ENCODE assay signal across 16 cellular contexts in genomic region chr3:52433328-52434060, GRCh38. TPM values are rescaled to one million over a fixed set of nuclear protein-coding genes. Genes with fewer than 3 reads are reported as not detected.
A peak's percentile ranks its signal among the peaks of the same experiment; 100 is the strongest.
DNase-seq lines count a peak whose midpoint lies in the region; ATAC-seq and TF ChIP-seq lines count a peak whose summit lies in the region.
"Had no signal": no experiment of that assay in that cellular context is flagged by ENCODE, and none has a peak within 500 bp of the region (broad histone marks: within the 10 kb centered on the region; RNA-seq: fewer than 3 reads in every experiment).

No MANE protein-coding gene starts in this region.

- peak overlapping the region; percentile 5 for H3K27ac Mint-ChIP-seq in activated CD4-positive, alpha-beta T cell treated with anti-CD3 and anti-CD28 coated beads for 36 hours
- no peak overlapping the region for H3K27ac Mint-ChIP-seq in activated naive CD8-positive, alpha-beta T cell treated with anti-CD3 and anti-CD28 coated beads for 36 hours
- H3K27ac Mint-ChIP-seq: activated B cell treated with CpG ODN at 0.5 μM for 24 hours had no signal

- no peak overlapping the region for H3K4me3 Mint-ChIP-seq in activated CD4-positive, alpha-beta T cell treated with anti-CD3 and anti-CD28 coated beads for 36 hours
- no peak overlapping the region for H3K4me3 Mint-ChIP-seq in activated naive CD8-positive, alpha-beta T cell treated with anti-CD3 and anti-CD28 coated beads for 36 hours
- H3K4me3 Mint-ChIP-seq: activated B cell treated with CpG ODN at 0.5 μM for 24 hours had no signal

- CTCF ChIA-PET in activated CD4-positive, alpha-beta T cell treated with anti-CD3 and anti-CD28 coated beads for 36 hours (lab: Charles Lee) = interaction anchor here (0.6 to 8.8 kb wide), 3 partner anchors 12 to 21 kb away, joined by 3 to 97 read pairs (median 3); partner anchors contain the start of gene SEMA3G

- DNase-seq in activated CD4-positive, alpha-beta T cell treated with anti-CD3 and anti-CD28 coated beads for 36 hours = no peak
- DNase-seq in activated CD4-positive, alpha-beta T cell treated with anti-CD3 and anti-CD28 coated beads, Interleukin-2, amount 50 U/mL, for 4 hours = no peak
- DNase-seq in esophagus squamous epithelium (lab: John Stamatoyannopoulos, UW) (no peak), mucosa of descending colon (no peak), upper lobe of left lung (no peak), foreskin fibroblast (no peak), OCI-M2 (lab: John Stamatoyannopoulos, UW; ENCODE audit: unreplicated experiment) (no peak)
- no peak for DNase-seq in activated naive CD8-positive, alpha-beta T cell treated with anti-CD3 and anti-CD28 coated beads for 36 hours
- DNase-seq: activated B cell treated with CpG ODN at 0.5 μM for 24 hours; activated T-cell treated with anti-CD3 and anti-CD28 coated beads, Interleukin-2, amount 50 U/mL, for 1 hour; anterior cingulate cortex; dermis blood vessel endothelial cell; MG63; stomach; SW 1271 had no signal

- H3K4me1 Mint-ChIP-seq in activated CD4-positive, alpha-beta T cell treated with anti-CD3 and anti-CD28 coated beads for 36 hours = no peaks in the 10 kb centered on the region
- no peaks in the 10 kb centered on the region for H3K4me1 Mint-ChIP-seq in activated naive CD8-positive, alpha-beta T cell treated with anti-CD3 and anti-CD28 coated beads for 36 hours

- intact Hi-C loops in activated CD4-positive, alpha-beta T cell treated with anti-CD3 and anti-CD28 coated beads for 36 hours (cut with DNase I, micrococcal nuclease) = no loop called here
- intact Hi-C loops in esophagus squamous epithelium (cut with DNase I) (no loop called here), mucosa of descending colon (cut with DNase I, micrococcal nuclease) (no loop called here)

- no peak for TF ChIP-seq EP300 in upper lobe of left lung (IDR thresholded peaks at IDR 0.05)

- H3K27me3 ChIP-seq in esophagus squamous epithelium = no peaks in the 10 kb centered on the region
- H3K27me3 ChIP-seq in upper lobe of left lung = no peaks in the 10 kb centered on the region
- H3K27me3 ChIP-seq: MG63, stomach had no signal

- no peaks in the 10 kb centered on the region for H3K9me3 ChIP-seq in esophagus squamous epithelium
- no peaks in the 10 kb centered on the region for H3K9me3 ChIP-seq in mucosa of descending colon
- H3K9me3 ChIP-seq in upper lobe of left lung = no peaks in the 10 kb centered on the region
- H3K9me3 ChIP-seq: A549, MG63, stomach had no signal

- no peaks in the 10 kb centered on the region for H3K9me3 Mint-ChIP-seq in activated CD4-positive, alpha-beta T cell treated with anti-CD3 and anti-CD28 coated beads for 36 hours (ENCODE audit: low read depth)
- H3K9me3 Mint-ChIP-seq in activated naive CD8-positive, alpha-beta T cell treated with anti-CD3 and anti-CD28 coated beads for 36 hours = no peaks in the 10 kb centered on the region
- H3K9me3 Mint-ChIP-seq: activated B cell treated with CpG ODN at 0.5 μM for 24 hours had no signal

- no peaks in the 10 kb centered on the region for H3K36me3 ChIP-seq in esophagus squamous epithelium
- no peaks in the 10 kb centered on the region for H3K36me3 ChIP-seq in mucosa of descending colon (ENCODE audit: low read depth)
- H3K36me3 ChIP-seq in upper lobe of left lung = no peaks in the 10 kb centered on the region
- H3K36me3 ChIP-seq: MG63, stomach had no signal

- peaks cover 9 to 61% (median 21%) of the 10 kb centered on the region in 3 donors for H3K4me1 ChIP-seq in esophagus squamous epithelium
- H3K4me1 ChIP-seq in mucosa of descending colon (ENCODE audit: low read depth) = no peaks in the 10 kb centered on the region
- peaks cover 51 to 73% (median 67%) of the 10 kb centered on the region in 4 donors for H3K4me1 ChIP-seq in upper lobe of left lung
- H3K4me1 ChIP-seq: A549 had no signal

- POLR2A ChIA-PET in activated CD4-positive, alpha-beta T cell treated with anti-CD3 and anti-CD28 coated beads for 36 hours (lab: Charles Lee) = interaction anchor here (0.6 kb wide), 1 partner anchor 222 kb away, joined by 3 read pairs; no protein-coding TSS in a partner anchor

- 48 to 54% methylated on average over 9 to 10 of the region's 10 CpGs for WGBS in esophagus squamous epithelium, 2 donors
- 80% methylated on average over 10 of the region's 10 CpGs for WGBS in upper lobe of left lung, 2 donors

- H3K4me3 ChIP-seq in esophagus squamous epithelium = no peak overlapping the region
- no peak overlapping the region for H3K4me3 ChIP-seq in mucosa of descending colon
- no peak overlapping the region for H3K4me3 ChIP-seq in upper lobe of left lung
- H3K4me3 ChIP-seq in foreskin fibroblast (ENCODE audit: low read depth in 1 of 2, low read length in 2 of 2) = no peak overlapping the region
- H3K4me3 ChIP-seq: A549, MG63, stomach had no signal

- H3K27me3 Mint-ChIP-seq in activated CD4-positive, alpha-beta T cell treated with anti-CD3 and anti-CD28 coated beads for 36 hours = no peaks in the 10 kb centered on the region
- H3K27me3 Mint-ChIP-seq in activated naive CD8-positive, alpha-beta T cell treated with anti-CD3 and anti-CD28 coated beads for 36 hours = peaks cover 4% of the 10 kb centered on the region
- H3K27me3 Mint-ChIP-seq: activated B cell treated with CpG ODN at 0.5 μM for 24 hours had no signal

- H3K36me3 Mint-ChIP-seq in activated CD4-positive, alpha-beta T cell treated with anti-CD3 and anti-CD28 coated beads for 36 hours (ENCODE audit: low read depth) = no peaks in the 10 kb centered on the region
- H3K36me3 Mint-ChIP-seq in activated naive CD8-positive, alpha-beta T cell treated with anti-CD3 and anti-CD28 coated beads for 36 hours = no peaks in the 10 kb centered on the region

- TF ChIP-seq POLR2A in esophagus squamous epithelium (IDR thresholded peaks at IDR 0.05) = no peak
- no peak for TF ChIP-seq POLR2A in upper lobe of left lung (IDR thresholded peaks at IDR 0.05)

- TF ChIP-seq CTCF in esophagus squamous epithelium (IDR thresholded peaks at IDR 0.05) (no peak), mucosa of descending colon (IDR thresholded peaks at IDR 0.05) (no peak), upper lobe of left lung (IDR thresholded peaks at IDR 0.05) (no peak), foreskin fibroblast (IDR thresholded peaks at IDR 0.05; ENCODE audit: low read depth, low read length) (no peak)

- peak overlapping the region in 3 of 4 donors; percentile 11 to 36 (median 18) for H3K27ac ChIP-seq in esophagus squamous epithelium
- peak overlapping the region; percentile 35 to 79 (median 67) for H3K27ac ChIP-seq in upper lobe of left lung
- H3K27ac ChIP-seq: A549 had no signal

- no peak for ATAC-seq in activated CD4-positive, alpha-beta T cell treated with anti-CD3 and anti-CD28 coated beads for 36 hours
- ATAC-seq in mucosa of descending colon (peak; percentile 19), upper lobe of left lung (ENCODE audit: low FRiP score in 2 of 2) (no peak)
- ATAC-seq: A549 had no signal

RNA-seq across cellular contexts. Expression of gene SEMA3G, which starts 11.4 kb away (rescaled TPM):
- total RNA-seq in activated CD4-positive, alpha-beta T cell treated with anti-CD3 and anti-CD28 coated beads for 36 hours = not detected
- 1 to 10 TPM in 3 of 4 donors, under 1 TPM in 1; 0.34 to 9.8 (median 3.4) TPM for total RNA-seq in esophagus squamous epithelium
- total RNA-seq in mucosa of descending colon = 10 to 100 TPM in 1 of 3 donors, 1 to 10 TPM in 2; 2.7 to 10.2 (median 3.1) TPM
- 10 to 100 TPM in 5 of 6 donors, 1 to 10 TPM in 1; 5.1 to 69.0 (median 20.7) TPM for total RNA-seq in upper lobe of left lung
- total RNA-seq in activated naive CD8-positive, alpha-beta T cell treated with anti-CD3 and anti-CD28 coated beads for 36 hours = under 1 TPM in 1 of 2 experiments, not detected in 1; 0.19 TPM
- total RNA-seq: activated B cell treated with CpG ODN at 0.5 μM for 24 hours had no signal

RNA-seq across cellular contexts. Expression of gene TNNC1, which starts 20.3 kb away (rescaled TPM):
- 1 to 10 TPM; 2.7 to 4.2 TPM for total RNA-seq in activated CD4-positive, alpha-beta T cell treated with anti-CD3 and anti-CD28 coated beads for 36 hours
- total RNA-seq in esophagus squamous epithelium (1 to 10 TPM in 1 of 4 donors, not detected in 3; 4.1 TPM), mucosa of descending colon (1 to 10 TPM in 2 of 3 donors, under 1 TPM in 1; 0.60 to 6.3 (median 2.5) TPM), upper lobe of left lung (100 to 1,000 TPM in 4 of 6 donors, 10 to 100 TPM in 2; 28.3 to 196 (median 122) TPM)
- 1 to 10 TPM; 2.9 to 4.2 TPM for total RNA-seq in activated naive CD8-positive, alpha-beta T cell treated with anti-CD3 and anti-CD28 coated beads for 36 hours
- total RNA-seq: activated B cell treated with CpG ODN at 0.5 μM for 24 hours, dermis blood vessel endothelial cell had no signal

RNA-seq across cellular contexts. Expression of gene NISCH, which starts 21.9 kb away (rescaled TPM):
- 10 to 100 TPM; 61.4 to 68.9 TPM for total RNA-seq in activated CD4-positive, alpha-beta T cell treated with anti-CD3 and anti-CD28 coated beads for 36 hours
- 10 to 100 TPM; 33.6 to 82.2 (median 40.6) TPM for total RNA-seq in esophagus squamous epithelium
- total RNA-seq in mucosa of descending colon = 10 to 100 TPM; 57.6 to 91.0 (median 72.1) TPM
- total RNA-seq in upper lobe of left lung = 100 to 1,000 TPM in 2 of 6 donors, 10 to 100 TPM in 4; 60.7 to 288 (median 83.0) TPM
- 10 to 100 TPM; 55.0 to 57.3 TPM for total RNA-seq in activated naive CD8-positive, alpha-beta T cell treated with anti-CD3 and anti-CD28 coated beads for 36 hours

RNA-seq across cellular contexts. Expression of gene PHF7, which starts 23.0 kb away (rescaled TPM):
- total RNA-seq in activated CD4-positive, alpha-beta T cell treated with anti-CD3 and anti-CD28 coated beads for 36 hours = 10 to 100 TPM; 13.9 to 14.1 TPM
- total RNA-seq in esophagus squamous epithelium (1 to 10 TPM; 1.0 to 7.1 (median 4.5) TPM), mucosa of descending colon (10 to 100 TPM; 13.9 to 24.7 (median 17.6) TPM), upper lobe of left lung (10 to 100 TPM in 3 of 6 donors, 1 to 10 TPM in 3; 5.6 to 14.8 (median 10.0) TPM)
- total RNA-seq in activated naive CD8-positive, alpha-beta T cell treated with anti-CD3 and anti-CD28 coated beads for 36 hours = 10 to 100 TPM; 15.4 to 16.6 TPM

RNA-seq across cellular contexts. Expression of gene BAP1, which starts 23.7 kb away (rescaled TPM):
- total RNA-seq in activated CD4-positive, alpha-beta T cell treated with anti-CD3 and anti-CD28 coated beads for 36 hours = 10 to 100 TPM; 80.6 to 94.1 TPM
- total RNA-seq in esophagus squamous epithelium = 10 to 100 TPM; 51.0 to 75.5 (median 56.2) TPM
- 10 to 100 TPM; 69.3 to 87.0 (median 84.1) TPM for total RNA-seq in mucosa of descending colon
- 10 to 100 TPM; 58.0 to 90.1 (median 75.1) TPM for total RNA-seq in upper lobe of left lung
- total RNA-seq in activated naive CD8-positive, alpha-beta T cell treated with anti-CD3 and anti-CD28 coated beads for 36 hours = 100 to 1,000 TPM; 104 to 107 TPM

Comparison
In these comparisons a context has a peak if more than half of its experiments do, and no peak if none do; other contexts are left out.
1. RNA of gene TNNC1, which starts 20.3 kb away (total RNA-seq): 28.3 to 196 TPM in upper lobe of left lung; 2.9 to 4.2 TPM in activated naive CD8-positive, alpha-beta T cell treated with anti-CD3 and anti-CD28 coated beads for 36 hours, 2.7 to 4.2 TPM in activated CD4-positive, alpha-beta T cell treated with anti-CD3 and anti-CD28 coated beads for 36 hours, 0.60 to 6.3 TPM in mucosa of descending colon and 4.1 TPM in esophagus squamous epithelium; every median in the first group is over 4 times any median in the second.